In the genomic region with DNA sequence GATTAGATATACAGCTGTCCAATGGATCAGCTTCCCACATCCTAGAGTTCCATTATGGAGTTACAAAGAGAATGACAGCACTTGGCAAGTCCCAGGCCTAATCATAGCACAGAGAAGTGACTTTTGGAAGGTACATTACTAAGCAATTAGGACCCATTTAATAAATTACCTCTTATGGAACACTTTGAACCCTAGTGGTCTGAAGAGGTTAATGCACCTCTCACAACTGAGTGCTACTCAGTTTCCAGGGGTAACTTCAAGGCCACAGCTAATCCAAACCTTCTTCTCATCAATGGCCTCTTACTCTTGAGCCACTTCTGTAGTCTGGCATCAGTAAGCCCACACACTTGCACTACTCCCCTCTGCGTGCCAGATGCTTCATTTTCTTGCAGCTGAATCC, we compare ENCODE assay signal across 9 cellular contexts. TPM values are rescaled to one million over a fixed set of nuclear protein-coding genes. Genes with fewer than 3 reads are reported as not detected.
DNase-seq lines count a peak whose midpoint lies in the region; ATAC-seq and TF ChIP-seq lines count a peak whose summit lies in the region.
"Had no signal": no experiment of that assay in that cellular context is flagged by ENCODE, and none has a peak within 500 bp of the region (broad histone marks: within the 10 kb centered on the region; RNA-seq: fewer than 3 reads in every experiment).

No MANE protein-coding gene starts in this region.

- H3K4me3 ChIP-seq in osteoblast (ENCODE audit: insufficient read depth, low read length) (no peak overlapping the region), suprapubic skin (no peak overlapping the region)
- H3K4me3 ChIP-seq: lung had no signal

- TF ChIP-seq POLR2A in suprapubic skin (IDR thresholded peaks at IDR 0.05): no peak

- WGBS in suprapubic skin: 63% methylated on average over 1 of the region's 1 CpG

- DNase-seq in NCI-H82 (lab: John Stamatoyannopoulos, UW): peak; percentile 71
- DNase-seq in NCI-H82 treated with DMSO at 0.1 percent for 48 hours (lab: John Stamatoyannopoulos, UW; ENCODE audit: unreplicated experiment): no peak
- peak; percentile 10 for DNase-seq in SW480 (ENCODE audit: low spot score)
- DNase-seq in osteoblast (ENCODE audit: insufficient read length, low spot score, missing footprints): no peak
- DNase-seq in NCI-H526 treated with DMSO at 0.1 percent for 48 hours (lab: John Stamatoyannopoulos, UW): no peak
- no peak for DNase-seq in retina
- no peak for DNase-seq in suprapubic skin (ENCODE audit: low spot score in 2 of 2)

- H4K20me1 ChIP-seq in osteoblast (ENCODE audit: insufficient read depth, low read length): no peaks in the 10 kb centered on the region

- H3K27ac ChIP-seq in osteoblast (ENCODE audit: low read depth, low read length) (no peak overlapping the region), suprapubic skin (no peak overlapping the region)

- no peaks in the 10 kb centered on the region for H3K79me2 ChIP-seq in osteoblast (ENCODE audit: insufficient read depth, low read length)

- no peaks in the 10 kb centered on the region for H3K9me3 ChIP-seq in osteoblast (ENCODE audit: low read depth, low read length)
- no peaks in the 10 kb centered on the region for H3K9me3 ChIP-seq in suprapubic skin

- H3K4me2 ChIP-seq in osteoblast (ENCODE audit: insufficient read depth, low read length): no peak overlapping the region

- peak; percentile 41 for TF ChIP-seq CTCF in osteoblast (IDR thresholded peaks at IDR 0.05; ENCODE audit: extremely low read depth, low read depth, low read length)
- peak in 1 of 2 donors; percentile 24 for TF ChIP-seq CTCF in suprapubic skin (IDR thresholded peaks at IDR 0.05)

- H3K27me3 ChIP-seq in osteoblast (ENCODE audit: insufficient read depth, low read length) (peaks cover 25% of the 10 kb centered on the region), suprapubic skin (peaks cover 4% of the 10 kb centered on the region)

- ATAC-seq in HG03175 (IDR thresholded peaks at IDR 0.05; ENCODE audit: unreplicated experiment): peak; percentile 74

- no peak for TF ChIP-seq EP300 in suprapubic skin (IDR thresholded peaks at IDR 0.05)

- H3K4me1 ChIP-seq in osteoblast (ENCODE audit: insufficient read depth, low read length) (no peaks in the 10 kb centered on the region), suprapubic skin (no peaks in the 10 kb centered on the region)

- no peak overlapping the region for H2AFZ ChIP-seq in osteoblast (ENCODE audit: low read length)

- no peaks in the 10 kb centered on the region for H3K36me3 ChIP-seq in osteoblast (ENCODE audit: insufficient read depth, low read length)
- H3K36me3 ChIP-seq in suprapubic skin: no peaks in the 10 kb centered on the region

RNA-seq across cellular contexts. Expression of a gene that starts 34.9 kb away (rescaled TPM):
- 14.7 and 17.7 TPM in 2 replicates for total RNA-seq in osteoblast
- 10 to 100 TPM in 3 of 4 donors, 1 to 10 TPM in 1; 9.0 to 18.5 (median 16.3) TPM for total RNA-seq in suprapubic skin

Comparison
In these comparisons a context has a peak if more than half of its experiments do, and no peak if none do; other contexts are left out.
1. DNase-seq: peak in NCI-H82 (single experiment) and SW480 (single experiment); none in NCI-H82 treated with DMSO at 0.1 percent for 48 hours (single experiment), osteoblast (single experiment), NCI-H526 treated with DMSO at 0.1 percent for 48 hours (single experiment), retina (single experiment) and suprapubic skin (0 of 2).